In genomic region chr5:119078870-119079269, GRCh38 we compare ENCODE assay signal across 16 cellular contexts. TPM values are rescaled to one million over a fixed set of nuclear protein-coding genes. Genes with fewer than 3 reads are reported as not detected.
DNase-seq lines count a peak whose midpoint lies in the region; ATAC-seq, FAIRE-seq and TF ChIP-seq lines count a peak whose summit lies in the region.
"Had no signal": no experiment of that assay in that cellular context is flagged by ENCODE, and none has a peak within 500 bp of the region (broad histone marks: within the 10 kb centered on the region; RNA-seq: fewer than 3 reads in every experiment).

No MANE protein-coding gene starts in this region.

- H3K4me2 ChIP-seq in parathyroid adenoma (ENCODE audit: low read length) (peak overlapping the region; percentile 19), neuronal stem cell (ENCODE audit: insufficient read depth, low read length, poor library complexity, severe bottlenecking) (no peak overlapping the region)

- H3K27ac ChIP-seq in parathyroid adenoma (no peak overlapping the region), neuronal stem cell (replicated peaks; ENCODE audit: low read length) (no peak overlapping the region), lower lobe of right lung (no peak overlapping the region)
- H3K27ac ChIP-seq: 22Rv1, foreskin keratinocyte had no signal

- no peak overlapping the region for H2BK12ac ChIP-seq in neuronal stem cell (ENCODE audit: low read length)

- peaks cover 13% of the 10 kb centered on the region for H3K4me1 ChIP-seq in parathyroid adenoma
- peaks cover 0 to 2% of the 10 kb centered on the region in 2 donors for H3K4me1 ChIP-seq in neuronal stem cell (ENCODE audit: control insufficient read depth in 2 of 2, insufficient read depth in 1 of 2, low read depth in 1 of 2, low read length in 2 of 2)
- peaks cover 24% of the 10 kb centered on the region for H3K4me1 ChIP-seq in lower lobe of right lung

- no peak for FAIRE-seq in RCC 7860 (lab: Jason Lieb, UNC)
- FAIRE-seq: colon, HepG2 had no signal

- no peak overlapping the region for H4K8ac ChIP-seq in neuronal stem cell (ENCODE audit: low read depth, low read length)

- H2BK120ac ChIP-seq in neuronal stem cell (ENCODE audit: low read depth, low read length): no peak overlapping the region

- peak overlapping the region; percentile 9 for H3K4me3 Mint-ChIP-seq in T-helper 1 cell treated with Interleukin-12 subunit alpha and Interleukin-12 subunit beta and Interleukin-4 antibody, amounts not matched to agents 30 μg/mL and 1 μg/mL, for 36 hours
- no peak overlapping the region for H3K4me3 Mint-ChIP-seq in chondrocyte (ENCODE audit: unreplicated experiment)

- no peak overlapping the region for H2BK15ac ChIP-seq in neuronal stem cell (ENCODE audit: low read length)

- H3K9me3 ChIP-seq in parathyroid adenoma (ENCODE audit: control insufficient read depth, low read length) (no peaks in the 10 kb centered on the region), neuronal stem cell (replicated peaks in 1 of 2; ENCODE audit: control insufficient read depth in 2 of 2, insufficient read depth in 1 of 2, low read depth in 1 of 2, low read length in 2 of 2) (no peaks in the 10 kb centered on the region), lower lobe of right lung (no peaks in the 10 kb centered on the region)

- DNase-seq in T-helper 1 cell: no peak
- DNase-seq in RCC 7860 (ENCODE audit: low spot score): peak; percentile 14
- DNase-seq in chondrocyte (ENCODE audit: low spot score): no peak
- DNase-seq in neuronal stem cell (ENCODE audit: low spot score): no peak
- DNase-seq in lower lobe of right lung: no peak
- DNase-seq in stimulated activated CD8-positive, alpha-beta memory T cell treated with anti-CD3 and anti-CD28 coated beads, Interleukin-4, amount 100 ng/mL, for 48 hours: no peak
- DNase-seq: GOT3, left colon, NCI-H1694 had no signal

- H3K36me3 ChIP-seq in parathyroid adenoma (ENCODE audit: control insufficient read depth, insufficient read depth, low read length): no peaks in the 10 kb centered on the region
- H3K36me3 ChIP-seq in neuronal stem cell (replicated peaks in 1 of 2; ENCODE audit: control insufficient read depth in 2 of 2, insufficient read depth in 2 of 2, low read length in 2 of 2): no peaks in the 10 kb centered on the region
- H3K36me3 ChIP-seq in lower lobe of right lung: no peaks in the 10 kb centered on the region

- no peak overlapping the region for H2AFZ ChIP-seq in parathyroid adenoma
- no peak overlapping the region for H2AFZ ChIP-seq in neuronal stem cell (ENCODE audit: low read length)

- TF ChIP-seq CTCF in chondrocyte (IDR thresholded peaks at IDR 0.05) (no peak), parathyroid adenoma (IDR thresholded peaks at IDR 0.05) (no peak), lower lobe of right lung (IDR thresholded peaks at IDR 0.05) (no peak)

- peaks cover 67% of the 10 kb centered on the region for H3K79me2 ChIP-seq in parathyroid adenoma

- peaks cover 33% of the 10 kb centered on the region for H3K4me1 Mint-ChIP-seq in T-helper 1 cell treated with Interleukin-12 subunit alpha and Interleukin-12 subunit beta and Interleukin-4 antibody, amounts not matched to agents 30 μg/mL and 1 μg/mL, for 36 hours (ENCODE audit: low read depth)
- H3K4me1 Mint-ChIP-seq in chondrocyte (ENCODE audit: low read depth): peaks cover 43% of the 10 kb centered on the region

- no peaks in the 10 kb centered on the region for H3K79me1 ChIP-seq in neuronal stem cell (ENCODE audit: low read depth, low read length)

- H3K23ac ChIP-seq in neuronal stem cell (ENCODE audit: low read depth, low read length, poor library complexity): no peak overlapping the region

- H3K18ac ChIP-seq in neuronal stem cell (ENCODE audit: low read length): no peak overlapping the region

- H2BK5ac ChIP-seq in neuronal stem cell (ENCODE audit: low read length): no peak overlapping the region

- no peaks in the 10 kb centered on the region for H3K9me3 Mint-ChIP-seq in T-helper 1 cell treated with Interleukin-12 subunit alpha and Interleukin-12 subunit beta and Interleukin-4 antibody, amounts not matched to agents 30 μg/mL and 1 μg/mL, for 36 hours
- no peaks in the 10 kb centered on the region for H3K9me3 Mint-ChIP-seq in chondrocyte (ENCODE audit: low read depth)

- H3K4me3 ChIP-seq in parathyroid adenoma (ENCODE audit: low read depth, low read length) (no peak overlapping the region), neuronal stem cell (ENCODE audit: low read length in 2 of 2) (no peak overlapping the region), lower lobe of right lung (no peak overlapping the region)

- H3K36me3 Mint-ChIP-seq in T-helper 1 cell treated with Interleukin-12 subunit alpha and Interleukin-12 subunit beta and Interleukin-4 antibody, amounts not matched to agents 30 μg/mL and 1 μg/mL, for 36 hours (ENCODE audit: low read depth): peaks cover 11% of the 10 kb centered on the region
- peaks cover 2% of the 10 kb centered on the region for H3K36me3 Mint-ChIP-seq in chondrocyte (ENCODE audit: low read depth)

- H4K91ac ChIP-seq in neuronal stem cell (ENCODE audit: low read depth, low read length, poor library complexity): no peak overlapping the region

- no peak overlapping the region for H3K4ac ChIP-seq in neuronal stem cell (ENCODE audit: low read length)

- H3K9ac ChIP-seq in parathyroid adenoma: no peak overlapping the region
- H3K9ac ChIP-seq in neuronal stem cell (ENCODE audit: low read depth, low read length, poor library complexity): no peak overlapping the region

- H3K14ac ChIP-seq in neuronal stem cell (ENCODE audit: low read length): no peak overlapping the region

- no CpG with 5 or more reads among the region's 1 CpG for WGBS in neuronal stem cell (ENCODE audit: extremely low coverage in 2 of 2, insufficient read length in 2 of 2, insufficient replicate concordance in 1 of 2), 2 donors

- no peak overlapping the region for H2AK5ac ChIP-seq in neuronal stem cell (ENCODE audit: low read depth, low read length)

- peak overlapping the region; percentile 27 for H3K27ac Mint-ChIP-seq in T-helper 1 cell treated with Interleukin-12 subunit alpha and Interleukin-12 subunit beta and Interleukin-4 antibody, amounts not matched to agents 30 μg/mL and 1 μg/mL, for 36 hours
- H3K27ac Mint-ChIP-seq in chondrocyte (ENCODE audit: unreplicated experiment): peak overlapping the region; percentile 23

- no peaks in the 10 kb centered on the region for H3K27me3 Mint-ChIP-seq in T-helper 1 cell treated with Interleukin-12 subunit alpha and Interleukin-12 subunit beta and Interleukin-4 antibody, amounts not matched to agents 30 μg/mL and 1 μg/mL, for 36 hours (ENCODE audit: low read depth)
- no peaks in the 10 kb centered on the region for H3K27me3 Mint-ChIP-seq in chondrocyte (ENCODE audit: low read depth)

- H3K27me3 ChIP-seq in parathyroid adenoma (ENCODE audit: control insufficient read depth, insufficient read depth, low read length) (no peaks in the 10 kb centered on the region), neuronal stem cell (ENCODE audit: control insufficient read depth in 3 of 3, insufficient read depth in 3 of 3, low read depth in 1 of 3, low read length in 3 of 3) (no peaks in the 10 kb centered on the region), lower lobe of right lung (ENCODE audit: low read depth) (no peaks in the 10 kb centered on the region)
- H3K27me3 ChIP-seq: foreskin keratinocyte had no signal

- no peak for ATAC-seq in lower lobe of right lung
- ATAC-seq: HepG2, left colon, Panc1 had no signal

- intact Hi-C loops in lower lobe of right lung (cut with DNase I): no loop called here

RNA-seq across cellular contexts. Expression of gene DMXL1, which starts 8.0 kb away (rescaled TPM):
- total RNA-seq in chondrocyte (32.9 to 44.0 TPM (median 35.0 TPM) in 3 replicates), lower lobe of right lung (56.4 TPM)
- polyA plus RNA-seq in neuronal stem cell (2013, experiment 1 of 2): 7.9 TPM
- 8.6 TPM for polyA plus RNA-seq in neuronal stem cell (2013, experiment 2 of 2)
